9 cellular contexts compared by ENCODE assay signal in genomic region chr15:99305761-99306505, GRCh38. TPM values are rescaled to one million over a fixed set of nuclear protein-coding genes. Genes with fewer than 3 reads are reported as not detected.
A peak's percentile ranks its signal among the peaks of the same experiment; 100 is the strongest.
DNase-seq lines count a peak whose midpoint lies in the region; ATAC-seq, FAIRE-seq and TF ChIP-seq lines count a peak whose summit lies in the region.
"Had no signal": no experiment of that assay in that cellular context is flagged by ENCODE, and none has a peak within 500 bp of the region (broad histone marks: within the 10 kb centered on the region; RNA-seq: fewer than 3 reads in every experiment).

No MANE protein-coding gene starts in this region.

- peaks cover 25% of the 10 kb centered on the region for H3K4me1 Mint-ChIP-seq in GM23338
- H3K4me1 Mint-ChIP-seq in stimulated activated naive CD8-positive, alpha-beta T cell treated with anti-CD3 and anti-CD28 coated beads, Interleukin-15, amount 100 ng/mL, for 72 hours = no peaks in the 10 kb centered on the region

- H3K36me3 ChIP-seq in GM23338 (ENCODE audit: insufficient read depth) (no peaks in the 10 kb centered on the region), small intestine (ENCODE audit: control insufficient read depth in 2 of 2, insufficient read depth in 2 of 2, low read length in 2 of 2) (peaks cover 0 to 2% of the 10 kb centered on the region in 2 donors)

- H3K27me3 ChIP-seq in GM23338 (ENCODE audit: insufficient read depth) (no peaks in the 10 kb centered on the region), small intestine (ENCODE audit: control insufficient read depth in 2 of 2, insufficient read depth in 2 of 2, low read length in 2 of 2) (no peaks in the 10 kb centered on the region)

- 32 to 48% (median 41%) methylated on average over 8 of the region's 8 CpGs for WGBS in small intestine, 3 donors

- H4K20me1 ChIP-seq in GM23338 (replicated peaks; ENCODE audit: insufficient read depth) = no peaks in the 10 kb centered on the region

- H3K9me3 ChIP-seq in small intestine (ENCODE audit: control insufficient read depth, low read depth) = no peaks in the 10 kb centered on the region

- H3K27ac ChIP-seq in GM23338 (ENCODE audit: low read depth) = peak overlapping the region; percentile 0
- no peak overlapping the region for H3K27ac ChIP-seq in small intestine (ENCODE audit: low read depth in 1 of 2, low read length in 1 of 2)

- H3K27ac Mint-ChIP-seq in GM23338 = 0 out of 2 replicates have a peak overlapping the region, but pooled peaks have one; percentile 26
- H3K27ac Mint-ChIP-seq in stimulated activated naive CD8-positive, alpha-beta T cell treated with anti-CD3 and anti-CD28 coated beads, Interleukin-15, amount 100 ng/mL, for 72 hours = no peak overlapping the region

- H2AFZ ChIP-seq in GM23338 = no peak overlapping the region

- TF ChIP-seq POLR2A in GM12892 (IDR thresholded peaks at IDR 0.05; ENCODE audit: low read depth, low read length) = no peak

- no peak overlapping the region; the same call in 2 of the 3 replicates for H3K4me3 Mint-ChIP-seq in GM23338
- H3K4me3 Mint-ChIP-seq in stimulated activated naive CD8-positive, alpha-beta T cell treated with anti-CD3 and anti-CD28 coated beads, Interleukin-15, amount 100 ng/mL, for 72 hours = no peak overlapping the region

- H3K4me1 ChIP-seq in GM23338 (ENCODE audit: insufficient read depth) = peaks cover 32% of the 10 kb centered on the region
- no peaks in the 10 kb centered on the region for H3K4me1 ChIP-seq in small intestine (ENCODE audit: control insufficient read depth in 2 of 2, insufficient read depth in 1 of 2, low read depth in 1 of 2, low read length in 1 of 2)

- H3K36me3 Mint-ChIP-seq in GM23338 (ENCODE audit: low read depth) = no peaks in the 10 kb centered on the region; the same call in 2 of the 3 replicates

- peak overlapping the region; percentile 27 for H3K4me3 ChIP-seq in GM23338
- no peak overlapping the region for H3K4me3 ChIP-seq in fibroblast of mammary gland (ENCODE audit: control insufficient read depth, low read depth, low read length)
- no peak overlapping the region for H3K4me3 ChIP-seq in small intestine (ENCODE audit: low read depth in 1 of 2, low read length in 2 of 2)

- peak; percentile 60 for ATAC-seq in GM23338
- no peak for ATAC-seq in stimulated activated naive CD8-positive, alpha-beta T cell treated with anti-CD3 and anti-CD28 coated beads, Interleukin-15, amount 100 ng/mL, for 72 hours

- peak overlapping the region; percentile 68 for H3K4me2 ChIP-seq in GM23338

- no peaks in the 10 kb centered on the region for H3K79me2 ChIP-seq in GM23338 (replicated peaks; ENCODE audit: insufficient read depth)

- DNase-seq in GM23338 (ENCODE audit: low spot score) (peak; percentile 59), NCI-H69 (lab: John Stamatoyannopoulos, UW) (peak; percentile 96), fibroblast of mammary gland (ENCODE audit: low read depth) (peak; percentile 66), renal cortical epithelial cell (ENCODE audit: low read depth) (peak; percentile 96), GM12892 (ENCODE audit: insufficient read length) (no peak), small intestine (no peak)
- no peak for DNase-seq in stimulated activated CD4-positive, alpha-beta T cell treated with anti-CD3 and anti-CD28 coated beads, Interleukin-4, amount 100 ng/mL, for 4 hours
- no peak for DNase-seq in stimulated activated naive CD8-positive, alpha-beta T cell treated with anti-CD3 and anti-CD28 coated beads, Interleukin-15, amount 100 ng/mL, for 72 hours
- DNase-seq: islet precursor cell had no signal

- H3K9me2 ChIP-seq in GM23338 (ENCODE audit: insufficient read depth) = no peaks in the 10 kb centered on the region

- FAIRE-seq in GM12892 (lab: Jason Lieb, UNC) (no peak), small intestine (lab: Jason Lieb, UNC) (no peak)

- H3F3A ChIP-seq in GM23338 (replicated peaks; ENCODE audit: low read depth) = no peaks in the 10 kb centered on the region

- H3K27me3 Mint-ChIP-seq in GM23338 (ENCODE audit: insufficient read depth, low read depth, poor library complexity) = no peaks in the 10 kb centered on the region
- no peaks in the 10 kb centered on the region for H3K27me3 Mint-ChIP-seq in stimulated activated naive CD8-positive, alpha-beta T cell treated with anti-CD3 and anti-CD28 coated beads, Interleukin-15, amount 100 ng/mL, for 72 hours

- no peaks in the 10 kb centered on the region for H3K9me3 Mint-ChIP-seq in GM23338
- no peaks in the 10 kb centered on the region for H3K9me3 Mint-ChIP-seq in stimulated activated naive CD8-positive, alpha-beta T cell treated with anti-CD3 and anti-CD28 coated beads, Interleukin-15, amount 100 ng/mL, for 72 hours

- TF ChIP-seq CTCF in GM23338 (conservative IDR thresholded peaks at IDR 0.05; ENCODE audit: low read depth in 2 of 2) (no peak), fibroblast of mammary gland (conservative IDR thresholded peaks at IDR 0.05; ENCODE audit: control insufficient read depth, insufficient read depth, low read depth, low read length) (no peak)

TF ChIP-seq in GM23338, 12 proteins besides CTCF, POLR2A, EP300 and RAD21:
- TF ChIP-seq CREB1 (CRISPR knock-in tag; IDR thresholded peaks at IDR 0.05; ENCODE audit: low read depth) (no peak), STAT1 (IDR thresholded peaks at IDR 0.05; ENCODE audit: unreplicated experiment) (no peak)

RNA-seq across cellular contexts. Expression of gene LRRC28, which starts 54.7 kb away (rescaled TPM):
- 26.7 and 28.4 TPM in 2 replicates for total RNA-seq in GM23338 (2014; rRNA removed; shearing (Covaris generic))
- polyA plus RNA-seq in GM23338 (2016; fragmentation: Nextera tagmentation; extraction: Ambion mirVana) = 12.2 and 12.9 TPM in 2 replicates
- total RNA-seq in renal cortical epithelial cell = 20.0 and 27.8 TPM in 2 replicates
- 20.5 TPM for polyA plus RNA-seq in GM12892 (2012; ENCODE audit: missing spikeins)
- polyA plus RNA-seq in small intestine = 10 to 100 TPM; 23.7 to 37.3 (median 36.5) TPM

RNA-seq across cellular contexts. Expression of gene TTC23, which starts 56.6 kb away (rescaled TPM):
- 17.0 and 25.2 TPM in 2 replicates for total RNA-seq in GM23338 (2014; rRNA removed; shearing (Covaris generic))
- polyA plus RNA-seq in GM23338 (2016; fragmentation: Nextera tagmentation; extraction: Ambion mirVana) = 6.3 and 6.6 TPM in 2 replicates
- total RNA-seq in renal cortical epithelial cell = 32.5 and 47.3 TPM in 2 replicates
- 7.2 TPM for polyA plus RNA-seq in GM12892 (2012; ENCODE audit: missing spikeins)
- 1 to 10 TPM; 3.6 to 8.3 (median 4.3) TPM for polyA plus RNA-seq in small intestine

Comparison
In these comparisons a context has a peak if more than half of its experiments do, and no peak if none do; other contexts are left out.
1. DNase-seq: peak in GM23338 (single experiment), NCI-H69 (single experiment), fibroblast of mammary gland (single experiment) and renal cortical epithelial cell (single experiment); none in stimulated activated CD4-positive, alpha-beta T cell treated with anti-CD3 and anti-CD28 coated beads, Interleukin-4, amount 100 ng/mL, for 4 hours (0 of 2), stimulated activated naive CD8-positive, alpha-beta T cell treated with anti-CD3 and anti-CD28 coated beads, Interleukin-15, amount 100 ng/mL, for 72 hours (0 of 2), GM12892 (single experiment) and small intestine (single experiment).